13 cellular contexts compared by ENCODE assay signal in the genomic region with DNA sequence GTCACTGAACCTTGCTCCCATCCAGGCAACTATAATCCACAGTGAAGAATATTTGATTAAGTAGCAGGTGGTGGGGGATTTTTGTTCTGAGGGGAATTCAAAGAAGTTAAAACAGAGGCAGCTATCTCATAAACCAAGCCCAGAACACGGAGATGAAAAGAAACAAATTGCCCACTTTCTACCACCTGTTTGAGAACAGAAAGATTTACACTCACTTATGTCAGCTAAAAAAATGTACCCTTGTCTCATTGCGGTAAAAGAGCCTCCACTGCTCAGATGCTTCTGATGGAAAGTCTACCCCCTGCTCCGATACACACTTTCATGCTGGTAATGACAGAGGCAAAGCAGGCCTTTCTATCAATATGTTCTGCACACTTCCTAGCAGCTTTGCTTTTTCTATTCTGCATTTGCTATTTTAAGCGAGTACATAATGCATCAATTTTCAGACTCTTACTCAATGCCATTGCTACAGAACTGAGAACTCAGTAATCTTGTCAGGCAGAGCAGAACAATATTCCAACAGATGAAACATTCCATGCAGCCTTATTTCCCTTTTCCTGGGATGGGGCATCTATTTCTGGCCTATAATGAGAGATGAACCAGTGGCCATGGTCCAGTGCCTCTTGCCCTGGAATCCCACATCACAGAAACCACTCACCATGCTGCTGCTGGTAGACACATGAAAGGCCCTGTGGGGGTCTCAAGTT. TPM values are rescaled to one million over a fixed set of nuclear protein-coding genes. Genes with fewer than 3 reads are reported as not detected.
DNase-seq lines count a peak whose midpoint lies in the region; ATAC-seq and TF ChIP-seq lines count a peak whose summit lies in the region.
"Had no signal": no experiment of that assay in that cellular context is flagged by ENCODE, and none has a peak within 500 bp of the region (broad histone marks: within the 10 kb centered on the region; RNA-seq: fewer than 3 reads in every experiment).

No MANE protein-coding gene starts in this region.

- POLR2A ChIA-PET in activated naive CD8-positive, alpha-beta T cell treated with anti-CD3 and anti-CD28 coated beads, Interleukin-2, amount 10 ng/mL, durations not matched to agents 7 days and 5 days (lab: Charles Lee) = interaction anchor here (2.7 kb wide), 1 partner anchor 12 kb away, joined by 16 read pairs; no protein-coding TSS in a partner anchor

- H3K4me3 Mint-ChIP-seq in activated T-cell treated with anti-CD3 and anti-CD28 coated beads, Interleukin-2, amount 50 U/mL, for 72 hours = peak overlapping the region; percentile 55 to 56
- no peak overlapping the region for H3K4me3 Mint-ChIP-seq in activated naive CD8-positive, alpha-beta T cell treated with anti-CD3 and anti-CD28 coated beads, Interleukin-2, amount 10 ng/mL, durations not matched to agents 7 days and 5 days

- TF ChIP-seq POLR2A in breast epithelium (IDR thresholded peaks at IDR 0.05) (no peak), ovary (IDR thresholded peaks at IDR 0.05) (no peak)

- no peaks in the 10 kb centered on the region for H3K36me3 Mint-ChIP-seq in activated T-cell treated with anti-CD3 and anti-CD28 coated beads, Interleukin-2, amount 50 U/mL, for 72 hours (ENCODE audit: insufficient read depth in 2 of 2)
- H3K36me3 Mint-ChIP-seq in activated naive CD8-positive, alpha-beta T cell treated with anti-CD3 and anti-CD28 coated beads, Interleukin-2, amount 10 ng/mL, durations not matched to agents 7 days and 5 days = no peaks in the 10 kb centered on the region

- peaks cover 83% of the 10 kb centered on the region for H3K4me1 Mint-ChIP-seq in activated T-cell treated with anti-CD3 and anti-CD28 coated beads, Interleukin-2, amount 50 U/mL, for 72 hours (ENCODE audit: low read depth)
- peaks cover 54% of the 10 kb centered on the region for H3K4me1 Mint-ChIP-seq in activated naive CD8-positive, alpha-beta T cell treated with anti-CD3 and anti-CD28 coated beads, Interleukin-2, amount 10 ng/mL, durations not matched to agents 7 days and 5 days

- peak overlapping the region; percentile 18 for H3K27ac Mint-ChIP-seq in activated T-cell treated with anti-CD3 and anti-CD28 coated beads, Interleukin-2, amount 50 U/mL, for 72 hours
- peak overlapping the region; percentile 52 for H3K27ac Mint-ChIP-seq in activated naive CD8-positive, alpha-beta T cell treated with anti-CD3 and anti-CD28 coated beads, Interleukin-2, amount 10 ng/mL, durations not matched to agents 7 days and 5 days

- no peaks in the 10 kb centered on the region for H3K9me3 Mint-ChIP-seq in activated T-cell treated with anti-CD3 and anti-CD28 coated beads, Interleukin-2, amount 50 U/mL, for 72 hours
- no peaks in the 10 kb centered on the region for H3K9me3 Mint-ChIP-seq in activated naive CD8-positive, alpha-beta T cell treated with anti-CD3 and anti-CD28 coated beads, Interleukin-2, amount 10 ng/mL, durations not matched to agents 7 days and 5 days

- TF ChIP-seq EP300 in ovary (IDR thresholded peaks at IDR 0.05) = no peak

- intact Hi-C loops in breast epithelium (cut with DNase I; ENCODE audit: low total_unique reads) (no loop called here), ovary (cut with DNase I) (loop anchor here in 1 of 4 donors (10.0 kb wide), 1 partner anchor 109 kb away; no protein-coding TSS in a partner anchor)

- H3K27me3 Mint-ChIP-seq in activated T-cell treated with anti-CD3 and anti-CD28 coated beads, Interleukin-2, amount 50 U/mL, for 72 hours (ENCODE audit: low read depth) = no peaks in the 10 kb centered on the region
- H3K27me3 Mint-ChIP-seq in activated naive CD8-positive, alpha-beta T cell treated with anti-CD3 and anti-CD28 coated beads, Interleukin-2, amount 10 ng/mL, durations not matched to agents 7 days and 5 days = no peaks in the 10 kb centered on the region

- WGBS in ovary, 3 donors = 89 to 92% (median 91%) methylated on average over 4 of the region's 4 CpGs

- no peak overlapping the region for H3K4me3 ChIP-seq in breast epithelium
- H3K4me3 ChIP-seq in ovary = no peak overlapping the region
- H3K4me3 ChIP-seq: mucosa of descending colon had no signal

- peak in 1 of 2 donors; percentile 40 for DNase-seq in activated T-cell treated with anti-CD3 and anti-CD28 coated beads, Interleukin-2, amount 50 U/mL, for 72 hours
- no peak for DNase-seq in activated T-cell treated with anti-CD3 and anti-CD28 coated beads for 4 hours
- no peak for DNase-seq in activated naive CD8-positive, alpha-beta T cell treated with anti-CD3 and anti-CD28 coated beads, Interleukin-2, amount 10 ng/mL, durations not matched to agents 7 days and 5 days
- no peak for DNase-seq in stimulated activated naive CD8-positive, alpha-beta T cell treated with anti-CD3 and anti-CD28 coated beads, Interleukin-15, Interleukin-2, amounts not matched to agents 100 U/mL and 50 U/mL, for 24 hours
- DNase-seq in breast epithelium (ENCODE audit: low spot score in 2 of 2) = no peak
- DNase-seq in pons (ENCODE audit: low spot score) = no peak
- DNase-seq in ovary = no peak
- DNase-seq: activated CD4-positive, alpha-beta T cell treated with anti-CD3 and anti-CD28 coated beads for 48 hours; C1 segment of cervical spinal cord; MM.1S; mucosa of descending colon; stimulated activated CD4-positive, alpha-beta T cell treated with anti-CD3 and anti-CD28 coated beads, Interleukin-15, amount 100 ng/mL, for 24 hours had no signal

- H3K27ac ChIP-seq in breast epithelium = no peak overlapping the region
- H3K27ac ChIP-seq in ovary = no peak overlapping the region

- no peaks in the 10 kb centered on the region for H3K27me3 ChIP-seq in breast epithelium
- H3K27me3 ChIP-seq in ovary = no peaks in the 10 kb centered on the region

- TF ChIP-seq CTCF in breast epithelium (IDR thresholded peaks at IDR 0.05) (no peak), ovary (IDR thresholded peaks at IDR 0.05) (no peak)

- peak; percentile 29 to 53 for ATAC-seq in activated T-cell treated with anti-CD3 and anti-CD28 coated beads, Interleukin-2, amount 50 U/mL, for 72 hours (replicated peaks in 1 of 2)
- ATAC-seq in HG02571 (IDR thresholded peaks at IDR 0.05; ENCODE audit: unreplicated experiment) = peak; percentile 29
- ATAC-seq in activated naive CD8-positive, alpha-beta T cell treated with anti-CD3 and anti-CD28 coated beads, Interleukin-2, amount 10 ng/mL, durations not matched to agents 7 days and 5 days (ENCODE audit: low read depth) = no peak
- ATAC-seq in stimulated activated naive CD8-positive, alpha-beta T cell treated with anti-CD3 and anti-CD28 coated beads, Interleukin-15, Interleukin-2, amounts not matched to agents 100 U/mL and 50 U/mL, for 24 hours = peak; percentile 8
- ATAC-seq: mucosa of descending colon had no signal

- H3K4me1 ChIP-seq in breast epithelium = no peaks in the 10 kb centered on the region
- H3K4me1 ChIP-seq in ovary (ENCODE audit: insufficient read depth) = no peaks in the 10 kb centered on the region

- H3K36me3 ChIP-seq in breast epithelium (no peaks in the 10 kb centered on the region), ovary (no peaks in the 10 kb centered on the region)

- no peaks in the 10 kb centered on the region for H3K9me3 ChIP-seq in breast epithelium
- H3K9me3 ChIP-seq in ovary = no peaks in the 10 kb centered on the region
- H3K9me3 ChIP-seq: mucosa of descending colon had no signal

RNA-seq across cellular contexts. Expression of gene CDK5R1, which starts 29.0 kb away (rescaled TPM):
- 10 to 100 TPM; 22.5 to 24.6 TPM for total RNA-seq in activated T-cell treated with anti-CD3 and anti-CD28 coated beads, Interleukin-2, amount 50 U/mL, for 72 hours
- total RNA-seq in activated naive CD8-positive, alpha-beta T cell treated with anti-CD3 and anti-CD28 coated beads, Interleukin-2, amount 10 ng/mL, durations not matched to agents 7 days and 5 days = 1 to 10 TPM; 8.1 to 8.4 TPM
- total RNA-seq in breast epithelium = under 1 TPM; 0.66 to 0.88 (median 0.80) TPM
- total RNA-seq in ovary = 1 to 10 TPM in 6 of 7 donors, under 1 TPM in 1; 0.69 to 4.1 (median 2.1) TPM
- polyA plus RNA-seq in ovary = 1 to 10 TPM; 1.3 to 1.8 TPM
